In genomic region chr1:23210351-23210785, GRCh38 we compare ENCODE assay signal across 14 cellular contexts. TPM values are rescaled to one million over a fixed set of nuclear protein-coding genes. Genes with fewer than 3 reads are reported as not detected.
DNase-seq lines count a peak whose midpoint lies in the region; ATAC-seq and TF ChIP-seq lines count a peak whose summit lies in the region.
"Had no signal": no experiment of that assay in that cellular context is flagged by ENCODE, and none has a peak within 500 bp of the region (broad histone marks: within the 10 kb centered on the region; RNA-seq: fewer than 3 reads in every experiment).

No MANE protein-coding gene starts in this region.

- no peak for ATAC-seq in activated CD4-positive, alpha-beta T cell treated with anti-CD3 and anti-CD28 coated beads for 36 hours
- ATAC-seq in left lobe of liver, result peak; percentile 31
- ATAC-seq in heart right ventricle, result no peak

- H3K4me3 ChIP-seq in KMS-11 (IDR thresholded peaks at IDR 0.05; ENCODE audit: insufficient read depth, low read depth, low read length), result no peak overlapping the region
- no peak overlapping the region for H3K4me3 ChIP-seq in dorsolateral prefrontal cortex
- no peak overlapping the region for H3K4me3 ChIP-seq in heart right ventricle
- H3K4me3 ChIP-seq: cardiac muscle cell, left ventricle myocardium inferior, ovary had no signal

- CTCF ChIA-PET in activated CD4-positive, alpha-beta T cell treated with anti-CD3 and anti-CD28 coated beads for 36 hours (lab: Charles Lee), result interaction anchor here (0.6 to 1.7 kb wide), 6 partner anchors 26 to 185 kb away, joined by 3 to 9 read pairs (median 4); no protein-coding TSS in a partner anchor

- H2AFZ ChIP-seq in KMS-11 (ENCODE audit: low read depth), result no peak overlapping the region

- H3K4me2 ChIP-seq in KMS-11, result no peak overlapping the region

- H3K4me3 Mint-ChIP-seq in activated CD4-positive, alpha-beta T cell treated with anti-CD3 and anti-CD28 coated beads for 36 hours, result no peak overlapping the region
- H3K4me3 Mint-ChIP-seq in activated naive CD8-positive, alpha-beta T cell treated with anti-CD3 and anti-CD28 coated beads for 36 hours, result no peak overlapping the region
- H3K4me3 Mint-ChIP-seq: activated T-cell treated with anti-CD3 and anti-CD28 coated beads, Interleukin-2, amount 50 U/mL, for 24 hours had no signal

- no peaks in the 10 kb centered on the region for H3K79me2 ChIP-seq in KMS-11 (ENCODE audit: insufficient read depth, low read depth)

- H3K27me3 Mint-ChIP-seq in activated CD4-positive, alpha-beta T cell treated with anti-CD3 and anti-CD28 coated beads for 36 hours, result peaks cover 30% of the 10 kb centered on the region
- peaks cover 50% of the 10 kb centered on the region for H3K27me3 Mint-ChIP-seq in activated naive CD8-positive, alpha-beta T cell treated with anti-CD3 and anti-CD28 coated beads for 36 hours

- 44 to 46% methylated on average over 6 of the region's 6 CpGs for WGBS in heart right ventricle, 2 donors

- intact Hi-C loops in activated CD4-positive, alpha-beta T cell treated with anti-CD3 and anti-CD28 coated beads for 36 hours (cut with DNase I, micrococcal nuclease), result loop anchor here in 1 of 2 experiments (10.0 kb wide), 1 partner anchor 194 kb away; no protein-coding TSS in a partner anchor
- intact Hi-C loops in dorsolateral prefrontal cortex (cut with DNase I), result no loop called here
- intact Hi-C loops in heart right ventricle (cut with DNase I), result loop anchor here in 3 of 10 donors (10.0 kb wide), 1 partner anchor 64 kb away; no protein-coding TSS in a partner anchor

- H3K27ac ChIP-seq in KMS-11, result no peak overlapping the region
- H3K27ac ChIP-seq in dorsolateral prefrontal cortex, result no peak overlapping the region
- no peak overlapping the region for H3K27ac ChIP-seq in heart right ventricle
- H3K27ac ChIP-seq: cardiac muscle cell, left ventricle myocardium inferior, ovary had no signal

- no peaks in the 10 kb centered on the region for H4K20me1 ChIP-seq in KMS-11 (ENCODE audit: insufficient read depth)

- POLR2A ChIA-PET in activated CD4-positive, alpha-beta T cell treated with anti-CD3 and anti-CD28 coated beads for 36 hours (lab: Charles Lee), result no interaction called here

- no peaks in the 10 kb centered on the region for H3K4me1 Mint-ChIP-seq in activated CD4-positive, alpha-beta T cell treated with anti-CD3 and anti-CD28 coated beads for 36 hours
- no peaks in the 10 kb centered on the region for H3K4me1 Mint-ChIP-seq in activated naive CD8-positive, alpha-beta T cell treated with anti-CD3 and anti-CD28 coated beads for 36 hours

- H3K9ac ChIP-seq in KMS-11, result no peak overlapping the region

- H3K27me3 ChIP-seq in KMS-11 (ENCODE audit: insufficient read depth, low read depth) (no peaks in the 10 kb centered on the region), dorsolateral prefrontal cortex (peaks cover 0 to 38% (median 8%) of the 10 kb centered on the region in 45 donors), heart right ventricle (peaks cover 0 to 60% (median 51%) of the 10 kb centered on the region in 7 donors)
- H3K27me3 ChIP-seq: ovary had no signal

- no peaks in the 10 kb centered on the region for H3K9me3 ChIP-seq in heart right ventricle
- H3K9me3 ChIP-seq: left ventricle myocardium inferior, ovary had no signal

- TF ChIP-seq CTCF in KMS-11 (conservative IDR thresholded peaks at IDR 0.05; ENCODE audit: low read depth, low read length) (peak; percentile 28; the same call in 1 of the 2 replicates), dorsolateral prefrontal cortex (IDR thresholded peaks at IDR 0.05 in 54 of 56, conservative IDR thresholded peaks at IDR 0.05 in 2 of 56; ENCODE audit: low read depth in 1 of 56, partially characterized antibody in 56 of 56) (no peak), heart right ventricle (IDR thresholded peaks at IDR 0.05) (no peak)

- H3K27ac Mint-ChIP-seq in activated CD4-positive, alpha-beta T cell treated with anti-CD3 and anti-CD28 coated beads for 36 hours, result no peak overlapping the region
- no peak overlapping the region for H3K27ac Mint-ChIP-seq in activated naive CD8-positive, alpha-beta T cell treated with anti-CD3 and anti-CD28 coated beads for 36 hours
- H3K27ac Mint-ChIP-seq: activated T-cell treated with anti-CD3 and anti-CD28 coated beads, Interleukin-2, amount 50 U/mL, for 24 hours had no signal

- H3K36me3 ChIP-seq in KMS-11 (ENCODE audit: insufficient read depth), result no peaks in the 10 kb centered on the region
- H3K36me3 ChIP-seq in heart right ventricle, result no peaks in the 10 kb centered on the region
- H3K36me3 ChIP-seq: cardiac muscle cell, left ventricle myocardium inferior, ovary had no signal

- no peaks in the 10 kb centered on the region for H3K9me3 Mint-ChIP-seq in activated CD4-positive, alpha-beta T cell treated with anti-CD3 and anti-CD28 coated beads for 36 hours (ENCODE audit: low read depth)
- H3K9me3 Mint-ChIP-seq in activated naive CD8-positive, alpha-beta T cell treated with anti-CD3 and anti-CD28 coated beads for 36 hours, result no peaks in the 10 kb centered on the region
- H3K9me3 Mint-ChIP-seq: activated T-cell treated with anti-CD3 and anti-CD28 coated beads, Interleukin-2, amount 50 U/mL, for 24 hours had no signal

- peaks cover 12% of the 10 kb centered on the region for H3K4me1 ChIP-seq in KMS-11 (ENCODE audit: low read depth, poor library complexity, severe bottlenecking)
- H3K4me1 ChIP-seq in heart right ventricle, result no peaks in the 10 kb centered on the region
- H3K4me1 ChIP-seq: left ventricle myocardium inferior had no signal

- DNase-seq in activated CD4-positive, alpha-beta T cell treated with anti-CD3 and anti-CD28 coated beads for 36 hours, result peak; percentile 31
- no peak for DNase-seq in activated CD4-positive, alpha-beta T cell treated with anti-CD3 and anti-CD28 coated beads for 4 hours
- peak; percentile 29 for DNase-seq in amniotic epithelial cell (ENCODE audit: low read depth)
- no peak for DNase-seq in left lobe of liver (ENCODE audit: low spot score)
- DNase-seq in dorsolateral prefrontal cortex, result no peak
- DNase-seq in heart right ventricle, result no peak
- DNase-seq in activated naive CD8-positive, alpha-beta T cell treated with anti-CD3 and anti-CD28 coated beads for 36 hours, result no peak
- DNase-seq: activated T-cell treated with anti-CD3 and anti-CD28 coated beads, Interleukin-2, amount 50 U/mL, for 24 hours; left ventricle myocardium inferior; NCI-H1105 treated with DMSO at 0.1 percent for 48 hours; OCI-M1; ovary had no signal

- H3K36me3 Mint-ChIP-seq in activated CD4-positive, alpha-beta T cell treated with anti-CD3 and anti-CD28 coated beads for 36 hours (ENCODE audit: low read depth), result no peaks in the 10 kb centered on the region
- no peaks in the 10 kb centered on the region for H3K36me3 Mint-ChIP-seq in activated naive CD8-positive, alpha-beta T cell treated with anti-CD3 and anti-CD28 coated beads for 36 hours

RNA-seq across cellular contexts. Expression of gene HTR1D, which starts 6.9 kb away (rescaled TPM):
- not detected for total RNA-seq in activated CD4-positive, alpha-beta T cell treated with anti-CD3 and anti-CD28 coated beads for 36 hours
- not detected for total RNA-seq in left lobe of liver
- total RNA-seq in dorsolateral prefrontal cortex, result 1 to 10 TPM in 97 of 120 experiments, under 1 TPM in 23; 0.32 to 8.1 (median 1.5) TPM
- total RNA-seq in heart right ventricle, result not detected
- under 1 TPM; 0.01 to 0.07 TPM for polyA plus RNA-seq in heart right ventricle
- total RNA-seq in activated naive CD8-positive, alpha-beta T cell treated with anti-CD3 and anti-CD28 coated beads for 36 hours, result not detected
- polyA plus RNA-seq: cardiac muscle cell had no signal

RNA-seq across cellular contexts. Expression of gene LUZP1, which starts 41.7 kb away (rescaled TPM):
- 10 to 100 TPM; 13.2 to 13.6 TPM for total RNA-seq in activated CD4-positive, alpha-beta T cell treated with anti-CD3 and anti-CD28 coated beads for 36 hours
- total RNA-seq in left lobe of liver (5.6 TPM), dorsolateral prefrontal cortex (100 to 1,000 TPM in 3 of 120 experiments, 10 to 100 TPM in 117; 23.0 to 108 (median 71.6) TPM), heart right ventricle (10 to 100 TPM; 26.3 to 40.1 (median 32.2) TPM)
- 1 to 10 TPM; 6.4 to 7.7 TPM for polyA plus RNA-seq in heart right ventricle
- total RNA-seq in activated naive CD8-positive, alpha-beta T cell treated with anti-CD3 and anti-CD28 coated beads for 36 hours, result 10 to 100 TPM; 18.4 to 20.1 TPM

Comparison
In these comparisons a context has a peak if more than half of its experiments do, and no peak if none do; other contexts are left out.
1. DNase-seq: peak in activated CD4-positive, alpha-beta T cell treated with anti-CD3 and anti-CD28 coated beads for 36 hours (single experiment) and amniotic epithelial cell (single experiment); none in activated CD4-positive, alpha-beta T cell treated with anti-CD3 and anti-CD28 coated beads for 4 hours (0 of 2), left lobe of liver (single experiment), dorsolateral prefrontal cortex (0 of 10), heart right ventricle (0 of 2) and activated naive CD8-positive, alpha-beta T cell treated with anti-CD3 and anti-CD28 coated beads for 36 hours (single experiment).